Comparison of ENCODE assay signal across 21 cellular contexts in the genomic region with DNA sequence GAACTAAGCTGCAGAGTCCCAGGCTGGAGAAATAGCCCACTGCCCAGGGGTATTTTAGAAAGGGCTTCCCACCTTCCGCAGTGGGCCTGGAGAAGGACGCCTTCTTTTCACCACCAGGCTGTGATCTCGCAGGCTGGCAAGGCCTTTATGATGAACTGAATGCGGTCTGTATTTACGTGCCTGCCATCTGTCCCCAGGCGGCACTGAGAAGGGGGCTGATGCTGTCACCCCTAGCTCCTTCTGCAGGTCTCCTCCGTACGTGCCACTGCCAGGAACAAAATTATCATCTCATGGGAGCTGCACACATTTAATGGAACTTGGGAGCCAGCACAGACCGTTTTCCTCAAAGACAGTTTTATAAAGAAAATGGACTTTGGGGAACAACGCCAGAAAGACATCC.
DNase-seq lines count a peak whose midpoint lies in the region; ATAC-seq and TF ChIP-seq lines count a peak whose summit lies in the region.
"Had no signal": no experiment of that assay in that cellular context is flagged by ENCODE, and none has a peak within 500 bp of the region (broad histone marks: within the 10 kb centered on the region; RNA-seq: fewer than 3 reads in every experiment).

No MANE protein-coding gene starts in this region.

- DNase-seq in NCI-H1092 treated with DMSO at 0.1 percent for 48 hours (lab: John Stamatoyannopoulos, UW) (peak; percentile 76), NCI-H1092 (lab: John Stamatoyannopoulos, UW) (no peak), NCI-H1694 treated with DMSO at 0.1 percent for 48 hours (lab: John Stamatoyannopoulos, UW) (peak; percentile 88), mesenchymal stem cell (no peak), trophoblast cell (no peak), type B pancreatic cell (ENCODE audit: extremely low spot score, unreplicated experiment) (no peak)
- DNase-seq in activated CD4-positive, alpha-beta memory T cell treated with anti-CD3 and anti-CD28 coated beads for 36 hours: no peak
- DNase-seq: Calu3, DMS79 treated with DMSO at 0.1 percent for 48 hours, GM23248, H7, NCI-H1048, NCI-H1436, NCI-H1930, NCI-H226, NCI-H510A, NCI-H774, SIG-M5 had no signal

- H3K79me1 ChIP-seq in mesenchymal stem cell (replicated peaks; ENCODE audit: low read length, poor library complexity, severe bottlenecking): no peaks in the 10 kb centered on the region
- peaks cover 11% of the 10 kb centered on the region for H3K79me1 ChIP-seq in trophoblast cell (ENCODE audit: low read length)

- no peak for ATAC-seq in GM19324 (IDR thresholded peaks at IDR 0.05; ENCODE audit: low FRiP score, unreplicated experiment)

- peaks cover 3% of the 10 kb centered on the region for H3K36me3 Mint-ChIP-seq in type B pancreatic cell
- no peaks in the 10 kb centered on the region for H3K36me3 Mint-ChIP-seq in activated CD4-positive, alpha-beta memory T cell treated with anti-CD3 and anti-CD28 coated beads for 36 hours

- H3K4me1 Mint-ChIP-seq in type B pancreatic cell (ENCODE audit: unreplicated experiment): peaks cover 35% of the 10 kb centered on the region
- no peaks in the 10 kb centered on the region for H3K4me1 Mint-ChIP-seq in activated CD4-positive, alpha-beta memory T cell treated with anti-CD3 and anti-CD28 coated beads for 36 hours (ENCODE audit: low read depth)

- H2AK5ac ChIP-seq in mesenchymal stem cell (ENCODE audit: low read length, severe bottlenecking): no peak overlapping the region
- peak overlapping the region; percentile 5 for H2AK5ac ChIP-seq in trophoblast cell (ENCODE audit: low read length)

- H3K79me2 ChIP-seq in trophoblast cell (ENCODE audit: control insufficient read depth, insufficient read depth, low read length, poor library complexity): no peaks in the 10 kb centered on the region

- no peak for TF ChIP-seq CTCF in type B pancreatic cell (conservative IDR thresholded peaks at IDR 0.05)

- H3K27me3 Mint-ChIP-seq in type B pancreatic cell: peaks cover 16% of the 10 kb centered on the region
- H3K27me3 Mint-ChIP-seq in activated CD4-positive, alpha-beta memory T cell treated with anti-CD3 and anti-CD28 coated beads for 36 hours: no peaks in the 10 kb centered on the region

- H3K23ac ChIP-seq in mesenchymal stem cell (ENCODE audit: low read length in 2 of 2): no peak overlapping the region
- H3K23ac ChIP-seq in trophoblast cell (ENCODE audit: low read length): no peak overlapping the region

- H3K9me3 Mint-ChIP-seq in type B pancreatic cell: no peaks in the 10 kb centered on the region
- no peaks in the 10 kb centered on the region for H3K9me3 Mint-ChIP-seq in activated CD4-positive, alpha-beta memory T cell treated with anti-CD3 and anti-CD28 coated beads for 36 hours

- H3K36me3 ChIP-seq in mesenchymal stem cell (ENCODE audit: control insufficient read depth in 1 of 2, insufficient read depth in 2 of 2, low read depth in 1 of 2, low read length in 2 of 2) (no peaks in the 10 kb centered on the region), trophoblast cell (ENCODE audit: control insufficient read depth in 1 of 2, insufficient read depth in 2 of 2, low read length in 2 of 2) (peaks cover 0 to 6% of the 10 kb centered on the region in 2 experiments)

- H3K18ac ChIP-seq in mesenchymal stem cell (ENCODE audit: low read depth in 1 of 2, low read length in 2 of 2): no peak overlapping the region
- H3K18ac ChIP-seq in trophoblast cell (ENCODE audit: low read length): peak overlapping the region; percentile 54

- H2AFZ ChIP-seq in mesenchymal stem cell (ENCODE audit: low read depth, low read length) (no peak overlapping the region), trophoblast cell (ENCODE audit: insufficient read depth, low read length, poor library complexity) (no peak overlapping the region)
- H2AFZ ChIP-seq: GM23248 had no signal

- peak overlapping the region; percentile 33 for H4K8ac ChIP-seq in mesenchymal stem cell (ENCODE audit: low read length)
- peak overlapping the region; percentile 3 for H4K8ac ChIP-seq in trophoblast cell (ENCODE audit: low read depth, low read length)

- WGBS in mesenchymal stem cell: 94% methylated on average over 10 of the region's 10 CpGs
- no CpG with 5 or more reads among the region's 10 CpGs for WGBS in trophoblast cell (ENCODE audit: extremely low coverage, insufficient coverage, insufficient read length)

- H3K27ac Mint-ChIP-seq in type B pancreatic cell: no peak overlapping the region
- no peak overlapping the region for H3K27ac Mint-ChIP-seq in activated CD4-positive, alpha-beta memory T cell treated with anti-CD3 and anti-CD28 coated beads for 36 hours

- intact Hi-C loops in activated CD4-positive, alpha-beta memory T cell treated with anti-CD3 and anti-CD28 coated beads for 36 hours (cut with micrococcal nuclease): no loop called here

- H3K4ac ChIP-seq in mesenchymal stem cell (ENCODE audit: low read depth in 1 of 2, low read length in 2 of 2) (no peak overlapping the region), trophoblast cell (ENCODE audit: low read depth, low read length) (no peak overlapping the region)

- H2BK12ac ChIP-seq in mesenchymal stem cell (ENCODE audit: low read length in 2 of 2) (peak overlapping the region in 1 of 2 experiments; percentile 7), trophoblast cell (ENCODE audit: low read length) (peak overlapping the region; percentile 15)

- H3K4me3 ChIP-seq in mesenchymal stem cell (ENCODE audit: insufficient read depth in 1 of 2, low read depth in 1 of 2, low read length in 2 of 2): no peak overlapping the region
- no peak overlapping the region for H3K4me3 ChIP-seq in trophoblast cell (ENCODE audit: low read depth, low read length)
- H3K4me3 ChIP-seq: GM23248, SK-N-MC had no signal

- H3K14ac ChIP-seq in mesenchymal stem cell (ENCODE audit: low read length in 2 of 2) (no peak overlapping the region), trophoblast cell (ENCODE audit: low read length) (peak overlapping the region; percentile 49)

- H3K4me3 Mint-ChIP-seq in type B pancreatic cell: no peak overlapping the region
- H3K4me3 Mint-ChIP-seq in activated CD4-positive, alpha-beta memory T cell treated with anti-CD3 and anti-CD28 coated beads for 36 hours: no peak overlapping the region

- no peak overlapping the region for H2BK5ac ChIP-seq in mesenchymal stem cell (ENCODE audit: low read depth, low read length, poor library complexity, severe bottlenecking)
- H2BK5ac ChIP-seq in trophoblast cell (ENCODE audit: low read depth, low read length, poor library complexity): no peak overlapping the region

- CTCF ChIA-PET in activated CD4-positive, alpha-beta memory T cell treated with anti-CD3 and anti-CD28 coated beads for 36 hours (lab: Charles Lee): no interaction called here

- peak overlapping the region; percentile 49 for H2BK15ac ChIP-seq in mesenchymal stem cell (ENCODE audit: low read depth, poor library complexity, severe bottlenecking)

- H3K4me1 ChIP-seq in mesenchymal stem cell (ENCODE audit: control insufficient read depth, insufficient read depth, low read depth, low read length): peaks cover 13% of the 10 kb centered on the region
- peaks cover 11 to 19% of the 10 kb centered on the region in 2 experiments for H3K4me1 ChIP-seq in trophoblast cell (ENCODE audit: control insufficient read depth in 1 of 2, insufficient read depth in 2 of 2, low read length in 2 of 2)

- H2BK120ac ChIP-seq in mesenchymal stem cell (ENCODE audit: low read depth, low read length) (no peak overlapping the region), trophoblast cell (ENCODE audit: insufficient read depth, low read length, poor library complexity) (no peak overlapping the region)

- H3K27me3 ChIP-seq in mesenchymal stem cell (ENCODE audit: control insufficient read depth in 1 of 2, insufficient read depth in 1 of 2, low read length in 2 of 2) (peaks cover 5 to 26% of the 10 kb centered on the region in 2 experiments), trophoblast cell (ENCODE audit: insufficient read depth, low read length) (no peaks in the 10 kb centered on the region)

- H3K9me3 ChIP-seq in mesenchymal stem cell (ENCODE audit: control insufficient read depth, low read length): no peaks in the 10 kb centered on the region
- H3K9me3 ChIP-seq in trophoblast cell (ENCODE audit: insufficient read depth, low read depth, low read length): no peaks in the 10 kb centered on the region

- H4K91ac ChIP-seq in mesenchymal stem cell (ENCODE audit: low read length): no peak overlapping the region
- H4K91ac ChIP-seq in trophoblast cell (ENCODE audit: low read depth, low read length): peak overlapping the region; percentile 36

- H3K4me2 ChIP-seq in mesenchymal stem cell (ENCODE audit: low read length, poor library complexity, severe bottlenecking) (no peak overlapping the region), trophoblast cell (ENCODE audit: low read length) (no peak overlapping the region)

- H4K12ac ChIP-seq in trophoblast cell (ENCODE audit: low read depth, low read length): no peak overlapping the region

- POLR2A ChIA-PET in activated CD4-positive, alpha-beta memory T cell treated with anti-CD3 and anti-CD28 coated beads for 36 hours (lab: Charles Lee): no interaction called here

- no peak overlapping the region for H3K27ac ChIP-seq in mesenchymal stem cell (ENCODE audit: low read length, poor library complexity, severe bottlenecking)
- no peak overlapping the region for H3K27ac ChIP-seq in trophoblast cell (ENCODE audit: low read depth, low read length)
- H3K27ac ChIP-seq: 22Rv1, GM23248, SK-N-MC had no signal

- H3K9ac ChIP-seq in mesenchymal stem cell (ENCODE audit: low read length) (no peak overlapping the region), trophoblast cell (ENCODE audit: low read length) (no peak overlapping the region)
- H3K9ac ChIP-seq: GM23248 had no signal

Comparison
In these comparisons a context has a peak if more than half of its experiments do, and no peak if none do; other contexts are left out.
1. DNase-seq: peak in NCI-H1092 treated with DMSO at 0.1 percent for 48 hours (single experiment) and NCI-H1694 treated with DMSO at 0.1 percent for 48 hours (single experiment); none in NCI-H1092 (single experiment), mesenchymal stem cell (single experiment), trophoblast cell (0 of 2), type B pancreatic cell (single experiment) and activated CD4-positive, alpha-beta memory T cell treated with anti-CD3 and anti-CD28 coated beads for 36 hours (single experiment).